Comparison of ENCODE assay signal across 9 cellular contexts in genomic region chr10:43557214-43557613, GRCh38. TPM values are rescaled to one million over a fixed set of nuclear protein-coding genes. Genes with fewer than 3 reads are reported as not detected.
"Had no signal": no experiment of that assay in that cellular context is flagged by ENCODE, and none has a peak within 500 bp of the region (broad histone marks: within the 10 kb centered on the region; RNA-seq: fewer than 3 reads in every experiment).

No MANE protein-coding gene starts in this region.

- H3K4me3 Mint-ChIP-seq: GM23338, H9, HFFc6, IgD-negative memory B cell had no signal

- DNase-seq: H9, HCEC 1CT, HFFc6 had no signal

- H2AFZ ChIP-seq: GM23338 had no signal

- H3K27ac ChIP-seq: HL-60 had no signal

- H3K4me2 ChIP-seq: GM23338 had no signal

- ATAC-seq: GM23338, HepG2 had no signal

- H3K4me3 ChIP-seq: GM23338 had no signal

- H3K4me1 Mint-ChIP-seq: GM23338, H9 had no signal

- H3K27me3 Mint-ChIP-seq: IgD-negative memory B cell had no signal

- FAIRE-seq: H1, H54, HepG2 had no signal

- H3K27ac Mint-ChIP-seq: GM23338, H9, HFFc6, IgD-negative memory B cell had no signal

RNA-seq across cellular contexts. Expression of gene ZNF239, which starts 17.2 kb away (rescaled TPM):
- total RNA-seq: HepG2 had no signal
